Comparison of ENCODE assay signal across 8 cellular contexts in genomic region chr13:99657848-99658265, GRCh38.
DNase-seq lines count a peak whose midpoint lies in the region; ATAC-seq lines count a peak whose summit lies in the region.

No MANE protein-coding gene starts in this region.

- intact Hi-C loops in head of caudate nucleus (cut with DNase I) (loop anchor here (5.0 to 10.0 kb wide), 4 partner anchors 427 to 1467 kb away; partner anchors contain the start of gene PCCA), posterior cingulate gyrus (cut with DNase I) (loop anchor here (10.0 kb wide), 1 partner anchor 1467 kb away; no protein-coding TSS in a partner anchor)

- DNase-seq in NCI-H1694 treated with DMSO at 0.1 percent for 48 hours (lab: John Stamatoyannopoulos, UW) (peak; percentile 29), NCI-H1694 (lab: John Stamatoyannopoulos, UW) (no peak), Kasumi-1 (lab: John Stamatoyannopoulos, UW) (peak; percentile 12 to 31), head of caudate nucleus (peak in 38 of 42 donors; percentile 10 to 66 (median 40)), posterior cingulate gyrus (peak in 7 of 10 donors; percentile 11 to 83 (median 37)), MV-4-11 (lab: John Stamatoyannopoulos, UW) (no peak)
- peak; percentile 37 for DNase-seq in activated naive CD4-positive, alpha-beta T cell treated with Interleukin-2 at 50 U/mL for 16 hours

- ATAC-seq in HG03457 (IDR thresholded peaks at IDR 0.05; ENCODE audit: unreplicated experiment) = no peak

Comparison
In these comparisons a context has a peak if more than half of its experiments do, and no peak if none do; other contexts are left out.
1. DNase-seq: peak in NCI-H1694 treated with DMSO at 0.1 percent for 48 hours (single experiment), Kasumi-1 (2 of 2), activated naive CD4-positive, alpha-beta T cell treated with Interleukin-2 at 50 U/mL for 16 hours (single experiment), head of caudate nucleus (38 of 42) and posterior cingulate gyrus (7 of 10); none in NCI-H1694 (single experiment) and MV-4-11 (single experiment).